ENCODE assay signal across 24 cellular contexts in the genomic region with DNA sequence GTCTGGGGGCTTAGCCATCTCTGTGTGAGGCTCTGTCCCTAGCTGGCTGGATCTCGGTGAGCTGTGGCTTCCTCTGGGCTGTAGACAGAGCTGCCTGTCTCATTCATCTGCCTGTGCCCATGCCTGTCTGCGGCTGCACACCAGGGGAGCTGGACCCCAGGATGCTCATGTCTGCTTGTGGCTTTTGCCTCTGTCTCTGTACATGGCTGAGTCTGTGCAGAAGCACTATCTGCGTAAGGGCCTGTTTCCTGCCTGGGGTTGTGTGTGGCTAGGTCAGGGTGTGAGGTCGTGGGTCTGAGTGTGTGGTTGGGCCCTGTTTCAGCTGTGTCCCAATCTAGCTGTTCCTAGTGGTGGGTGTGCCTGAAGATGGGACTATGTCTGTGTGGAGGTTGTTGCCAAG.
"Had no signal": no experiment of that assay in that cellular context is flagged by ENCODE, and none has a peak within 500 bp of the region (broad histone marks: within the 10 kb centered on the region; RNA-seq: fewer than 3 reads in every experiment).

No MANE protein-coding gene starts in this region.

- DNase-seq: activated CD4-positive, alpha-beta T cell treated with anti-CD3 and anti-CD28 coated beads for 4 hours; activated CD8-positive, alpha-beta memory T cell treated with anti-CD3 and anti-CD28 coated beads for 24 hours; activated gamma-delta T cell treated with Interleukin-2 at 50 U/mL for 16 hours; activated naive CD4-positive, alpha-beta T cell treated with anti-CD3 and anti-CD28 coated beads, Interleukin-2, amount 10 ng/mL, durations not matched to agents 7 days and 5 days; activated naive CD8-positive, alpha-beta T cell treated with anti-CD3 and anti-CD28 coated beads for 36 hours; activated T-cell treated with anti-CD3 and anti-CD28 coated beads, Interleukin-2, amount 50 U/mL, for 72 hours; anterior cingulate cortex; central memory CD4-positive, alpha-beta T cell; KBM-7; NCI-H1048; NCI-H146; NCI-H187 treated with DMSO at 0.1 percent for 48 hours; NCI-H2081 treated with DMSO at 0.1 percent for 48 hours; NCI-H526; NCI-H774; NK-92 treated with Interleukin-12 subunit alpha and Interleukin-12 subunit beta, amount 100 ng/mL, for 24 hours; OCI-M1; RPMI8226; T-cell; WERI-Rb-1 had no signal

- H3K9me3 Mint-ChIP-seq: activated naive CD4-positive, alpha-beta T cell treated with anti-CD3 and anti-CD28 coated beads, Interleukin-2, amount 10 ng/mL, durations not matched to agents 7 days and 5 days; activated naive CD8-positive, alpha-beta T cell treated with anti-CD3 and anti-CD28 coated beads for 36 hours; activated T-cell treated with anti-CD3 and anti-CD28 coated beads, Interleukin-2, amount 50 U/mL, for 72 hours; activated T-helper 2 cell treated with anti-CD3 and anti-CD28 coated beads, Interferon-gamma antibody, Interleukin-2, Interleukin-4, amounts not matched to agents 10 μg/mL and 5 μg/mL and 100 μg/mL, durations not matched to agents 14 hours and 24 hours and 36 hours; T-cell had no signal

- ATAC-seq: Panc1, Right ventricle myocardium inferior, T-cell had no signal

- H3K4me3 Mint-ChIP-seq: activated naive CD4-positive, alpha-beta T cell treated with anti-CD3 and anti-CD28 coated beads, Interleukin-2, amount 10 ng/mL, durations not matched to agents 7 days and 5 days; activated naive CD8-positive, alpha-beta T cell treated with anti-CD3 and anti-CD28 coated beads for 36 hours; activated T-cell treated with anti-CD3 and anti-CD28 coated beads, Interleukin-2, amount 50 U/mL, for 72 hours; T-cell had no signal

- H3K27ac Mint-ChIP-seq: activated naive CD4-positive, alpha-beta T cell treated with anti-CD3 and anti-CD28 coated beads, Interleukin-2, amount 10 ng/mL, durations not matched to agents 7 days and 5 days; activated naive CD8-positive, alpha-beta T cell treated with anti-CD3 and anti-CD28 coated beads for 36 hours; activated T-cell treated with anti-CD3 and anti-CD28 coated beads, Interleukin-2, amount 50 U/mL, for 72 hours; activated T-helper 2 cell treated with anti-CD3 and anti-CD28 coated beads, Interferon-gamma antibody, Interleukin-2, Interleukin-4, amounts not matched to agents 10 μg/mL and 5 μg/mL and 100 μg/mL, durations not matched to agents 14 hours and 24 hours and 36 hours; T-cell had no signal

- H3K36me3 Mint-ChIP-seq: activated naive CD4-positive, alpha-beta T cell treated with anti-CD3 and anti-CD28 coated beads, Interleukin-2, amount 10 ng/mL, durations not matched to agents 7 days and 5 days; activated naive CD8-positive, alpha-beta T cell treated with anti-CD3 and anti-CD28 coated beads for 36 hours; T-cell had no signal

- H3K4me1 Mint-ChIP-seq: activated naive CD4-positive, alpha-beta T cell treated with anti-CD3 and anti-CD28 coated beads, Interleukin-2, amount 10 ng/mL, durations not matched to agents 7 days and 5 days; activated naive CD8-positive, alpha-beta T cell treated with anti-CD3 and anti-CD28 coated beads for 36 hours; T-cell had no signal

- H3K27ac ChIP-seq: SK-N-MC, WERI-Rb-1 had no signal

- H3K36me3 ChIP-seq: WERI-Rb-1 had no signal

- H3K4me3 ChIP-seq: SK-N-MC had no signal
